ENCODE assay signal across 29 cellular contexts in the genomic region with DNA sequence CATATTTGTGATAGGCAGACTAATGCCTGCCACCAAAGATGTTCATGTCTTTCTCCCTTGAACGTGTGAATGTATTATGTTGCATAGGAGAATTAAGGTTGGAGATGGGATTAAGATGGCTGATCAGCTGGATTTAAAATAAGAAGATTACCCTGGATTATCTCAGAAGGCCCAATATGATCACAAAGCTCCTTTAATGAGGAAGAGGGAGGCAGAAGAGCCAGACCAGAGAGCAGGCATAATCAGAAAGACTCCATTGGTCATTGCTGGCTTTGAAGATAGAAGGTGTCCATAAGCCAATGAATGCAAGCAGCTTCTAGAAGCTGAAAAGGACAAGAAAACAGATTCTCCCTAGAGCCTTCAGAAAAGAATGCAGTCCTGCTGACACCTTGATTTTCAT.
DNase-seq lines count a peak whose midpoint lies in the region; ATAC-seq, FAIRE-seq and TF ChIP-seq lines count a peak whose summit lies in the region.
"Had no signal": no experiment of that assay in that cellular context is flagged by ENCODE, and none has a peak within 500 bp of the region (broad histone marks: within the 10 kb centered on the region; RNA-seq: fewer than 3 reads in every experiment).

No MANE protein-coding gene starts in this region.

- H3K4me3 ChIP-seq in MG63 (no peak overlapping the region), PC-9 (no peak overlapping the region), right lobe of liver (no peak overlapping the region)
- H3K4me3 ChIP-seq: BLaER1, GM12878 had no signal

- no peaks in the 10 kb centered on the region for H3K9me3 ChIP-seq in MG63
- no peaks in the 10 kb centered on the region for H3K9me3 ChIP-seq in PC-9 (ENCODE audit: insufficient read depth, low read depth)
- no peaks in the 10 kb centered on the region for H3K9me3 ChIP-seq in right lobe of liver
- H3K9me3 ChIP-seq: BE2C, BLaER1 had no signal

- H3K9me3 Mint-ChIP-seq in chondrocyte (ENCODE audit: low read depth): no peaks in the 10 kb centered on the region
- H3K9me3 Mint-ChIP-seq: CD4-positive, alpha-beta memory T cell; CD8-positive, alpha-beta memory T cell had no signal

- no peaks in the 10 kb centered on the region; the same call in 1 of the 2 replicates for H3K9me2 ChIP-seq in PC-9 (ENCODE audit: insufficient read depth)

- no peak for ATAC-seq in right lobe of liver
- ATAC-seq: GM12878 had no signal

- H3K79me2 ChIP-seq in PC-9 (ENCODE audit: low read depth): no peaks in the 10 kb centered on the region

- H3K4me1 Mint-ChIP-seq in chondrocyte (ENCODE audit: low read depth): no peaks in the 10 kb centered on the region
- H3K4me1 Mint-ChIP-seq: CD14-positive monocyte; CD4-positive, alpha-beta memory T cell; CD4-positive, CD25-positive, alpha-beta regulatory T cell; CD8-positive, alpha-beta memory T cell had no signal

- FAIRE-seq in D721Med (lab: Jason Lieb, UNC): peak; percentile 98
- FAIRE-seq: A204.1, GM12878, GM12892, GM18507, GM19239 had no signal

- H3K27ac ChIP-seq in 22Rv1 (peak overlapping the region; percentile 54), PC-9 (no peak overlapping the region), right lobe of liver (no peak overlapping the region)
- H3K27ac ChIP-seq: BLaER1 had no signal

- POLR2A ChIA-PET in PC-9 (lab: Charles Lee; ENCODE audit: unreplicated experiment): no interaction called here

- no TSS peak for BruUV-seq in PC-9 (replicated peaks; lab: Mats Ljungman, UMichigan)

- H3K4me2 ChIP-seq in PC-9: no peak overlapping the region
- H3K4me2 ChIP-seq: BLaER1 had no signal

- H3F3A ChIP-seq in PC-9 (ENCODE audit: insufficient read depth, low read depth): no peaks in the 10 kb centered on the region

- intact Hi-C loops in PC-9 (cut with micrococcal nuclease; ENCODE audit: unreplicated experiment): no loop called here
- intact Hi-C loops in right lobe of liver (cut with DNase I): no loop called here

- H3K4me1 ChIP-seq in PC-9 (replicated peaks; ENCODE audit: insufficient read depth) (no peaks in the 10 kb centered on the region), right lobe of liver (no peaks in the 10 kb centered on the region)
- H3K4me1 ChIP-seq: BLaER1 had no signal

- TF ChIP-seq CTCF in 22Rv1 (IDR thresholded peaks at IDR 0.05) (no peak), D721Med (IDR thresholded peaks at IDR 0.05; ENCODE audit: insufficient read depth, missing control alignments) (no peak), PC-9 (conservative IDR thresholded peaks at IDR 0.05) (no peak), chondrocyte (IDR thresholded peaks at IDR 0.05) (no peak), right lobe of liver (IDR thresholded peaks at IDR 0.05) (no peak)

- no peak overlapping the region for H3K27ac Mint-ChIP-seq in chondrocyte (ENCODE audit: unreplicated experiment)
- H3K27ac Mint-ChIP-seq: CD14-positive monocyte; CD4-positive, alpha-beta memory T cell; CD4-positive, CD25-positive, alpha-beta regulatory T cell; CD8-positive, alpha-beta memory T cell had no signal

- DNase-seq in D721Med (ENCODE audit: insufficient read length, low spot score) (no peak), NCI-H524 treated with DMSO at 0.1 percent for 48 hours (lab: John Stamatoyannopoulos, UW) (peak; percentile 62), NCI-H82 treated with DMSO at 0.1 percent for 48 hours (lab: John Stamatoyannopoulos, UW; ENCODE audit: unreplicated experiment) (peak; percentile 99), MG63 (no peak), PC-9 (no peak), chondrocyte (ENCODE audit: low spot score) (no peak), right lobe of liver (no peak)
- DNase-seq: 8988T; ACHN; BE2C; C1 segment of cervical spinal cord; CD4-positive, alpha-beta memory T cell; CD4-positive, CD25-positive, alpha-beta regulatory T cell; CD8-positive, alpha-beta memory T cell; COR-L47; DMS 273 treated with DMSO at 0.1 percent for 48 hours; DMS153; DMS79; DND-41; EL; GDM1 had no signal

- WGBS in right lobe of liver (ENCODE audit: insufficient coverage, low coverage, low lambda C conversion rate, missing lambda C conversion rate): 82% methylated on average over 1 of the region's 1 CpG

- H3K27me3 Mint-ChIP-seq in chondrocyte (ENCODE audit: low read depth): peaks cover 5% of the 10 kb centered on the region
- H3K27me3 Mint-ChIP-seq: CD4-positive, CD25-positive, alpha-beta regulatory T cell had no signal

- H3K36me3 ChIP-seq in MG63 (no peaks in the 10 kb centered on the region), PC-9 (ENCODE audit: low read depth) (no peaks in the 10 kb centered on the region), right lobe of liver (no peaks in the 10 kb centered on the region)
- H3K36me3 ChIP-seq: BE2C, BLaER1 had no signal

- TF ChIP-seq POLR2A in right lobe of liver (IDR thresholded peaks at IDR 0.05): no peak

- H3K27me3 ChIP-seq in MG63 (no peaks in the 10 kb centered on the region), PC-9 (ENCODE audit: insufficient read depth, low read depth) (no peaks in the 10 kb centered on the region), right lobe of liver (no peaks in the 10 kb centered on the region)
- H3K27me3 ChIP-seq: BE2C, BLaER1 had no signal

- no peak overlapping the region for H2AFZ ChIP-seq in PC-9

- no peaks in the 10 kb centered on the region for H3K36me3 Mint-ChIP-seq in chondrocyte (ENCODE audit: low read depth)
- H3K36me3 Mint-ChIP-seq: CD14-positive monocyte; CD4-positive, alpha-beta memory T cell; CD4-positive, CD25-positive, alpha-beta regulatory T cell; CD8-positive, alpha-beta memory T cell had no signal

- H3K4me3 Mint-ChIP-seq in chondrocyte (ENCODE audit: unreplicated experiment): no peak overlapping the region
- H3K4me3 Mint-ChIP-seq: CD14-positive monocyte; CD4-positive, alpha-beta memory T cell; CD4-positive, CD25-positive, alpha-beta regulatory T cell; CD8-positive, alpha-beta memory T cell had no signal

- H4K20me1 ChIP-seq in PC-9 (ENCODE audit: insufficient read depth): no peaks in the 10 kb centered on the region
- H4K20me1 ChIP-seq: BLaER1 had no signal

- CTCF ChIA-PET in PC-9 (lab: Charles Lee): interaction anchor here (0.6 to 0.8 kb wide), 2 partner anchors 12 to 878 kb away, joined by 3 to 4 read pairs; no protein-coding TSS in a partner anchor

Comparison
In these comparisons a context has a peak if more than half of its experiments do, and no peak if none do; other contexts are left out.
1. DNase-seq: peak in NCI-H524 treated with DMSO at 0.1 percent for 48 hours (single experiment) and NCI-H82 treated with DMSO at 0.1 percent for 48 hours (single experiment); none in D721Med (single experiment), MG63 (single experiment), PC-9 (0 of 2), chondrocyte (single experiment) and right lobe of liver (0 of 3).